8 cellular contexts compared by ENCODE assay signal in the genomic region with DNA sequence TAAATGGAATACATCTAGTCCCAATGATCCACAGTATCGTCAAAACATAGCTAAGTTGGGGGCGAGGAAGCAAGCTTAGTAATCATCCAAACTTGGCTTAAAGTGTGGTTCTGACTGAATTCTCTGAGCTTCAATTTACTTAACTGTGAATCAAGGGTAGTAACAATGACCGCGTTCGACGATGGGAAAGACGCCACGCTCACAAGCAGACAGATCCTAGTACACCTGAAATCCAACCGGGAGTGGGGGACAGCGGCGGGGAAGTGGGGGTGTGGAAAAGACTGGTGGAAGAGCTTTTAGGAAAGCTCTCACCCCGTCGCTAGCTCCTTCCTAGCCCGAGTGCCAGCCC. TPM values are rescaled to one million over a fixed set of nuclear protein-coding genes. Genes with fewer than 3 reads are reported as not detected.
A peak's percentile ranks its signal among the peaks of the same experiment; 100 is the strongest.
DNase-seq lines count a peak whose midpoint lies in the region; ATAC-seq and TF ChIP-seq lines count a peak whose summit lies in the region.

No MANE protein-coding gene starts in this region.

- no peak for ATAC-seq in GM19351 (IDR thresholded peaks at IDR 0.05; ENCODE audit: unreplicated experiment)
- no peak for ATAC-seq in HG02938 (IDR thresholded peaks at IDR 0.05; ENCODE audit: unreplicated experiment)

- H3K4ac ChIP-seq in H9 (ENCODE audit: low read depth, low read length): no peak overlapping the region

- peaks cover 10% of the 10 kb centered on the region for H3K79me1 ChIP-seq in H9 (ENCODE audit: insufficient read depth, low read depth, low read length, poor library complexity, severe bottlenecking)

- H3K27me3 Mint-ChIP-seq in CD8-positive, alpha-beta memory T cell: peaks cover 0 to 2% of the 10 kb centered on the region in 2 donors
- H3K27me3 Mint-ChIP-seq in H9 (ENCODE audit: low read depth) (peaks cover 24% of the 10 kb centered on the region), glutamatergic neuron (ENCODE audit: unreplicated experiment) (peaks cover 4% of the 10 kb centered on the region)

- H2AFZ ChIP-seq in H9 (ENCODE audit: low read length): no peak overlapping the region

- H3K23me2 ChIP-seq in H9 (ENCODE audit: insufficient read length, low read depth, low read length, poor library complexity, severe bottlenecking): no peaks in the 10 kb centered on the region

- peak overlapping the region; percentile 97 to 100 (median 99) for H3K4me3 Mint-ChIP-seq in CD8-positive, alpha-beta memory T cell
- H3K4me3 Mint-ChIP-seq in H9: peak overlapping the region; percentile 99 to 100
- peak overlapping the region; percentile 96 for H3K4me3 Mint-ChIP-seq in glutamatergic neuron (ENCODE audit: unreplicated experiment)

- no peak overlapping the region for H2BK120ac ChIP-seq in H9 (ENCODE audit: low read depth, low read length, poor library complexity, severe bottlenecking)

- peaks cover 0 to 20% (median 6%) of the 10 kb centered on the region in 3 donors for H3K36me3 Mint-ChIP-seq in CD8-positive, alpha-beta memory T cell
- H3K36me3 Mint-ChIP-seq in H9 (ENCODE audit: insufficient read depth in 1 of 3, low read depth in 3 of 3): peaks cover 0 to 10% (median 6%) of the 10 kb centered on the region in 3 experiments; a peak in 3 of 7 replicates
- no peaks in the 10 kb centered on the region for H3K36me3 Mint-ChIP-seq in glutamatergic neuron (ENCODE audit: unreplicated experiment)

- peaks cover 46% of the 10 kb centered on the region for H3K4me1 ChIP-seq in CD8-positive, alpha-beta memory T cell (ENCODE audit: insufficient read depth, low read length)
- H3K4me1 ChIP-seq in H9 (ENCODE audit: insufficient read depth, low read length): no peaks in the 10 kb centered on the region

- no peak overlapping the region for H3K23ac ChIP-seq in H9 (ENCODE audit: insufficient read length, low read depth, low read length)

- no peak for DNase-seq in CD8-positive, alpha-beta memory T cell
- DNase-seq in H9 (no peak), T-helper 9 cell (peak; percentile 1), glutamatergic neuron (peak; percentile 24), NCI-H510A (lab: John Stamatoyannopoulos, UW) (no peak)

- CTCF ChIA-PET in CD8-positive, alpha-beta memory T cell (lab: Charles Lee): interaction anchor here (1.2 kb wide), 1 partner anchor 1207 kb away, joined by 3 read pairs; no protein-coding TSS in a partner anchor

- peak overlapping the region; percentile 84 for H3K9ac ChIP-seq in H9 (ENCODE audit: extremely low read depth, insufficient read length, low read length)

- H2BK15ac ChIP-seq in H9 (ENCODE audit: low read depth, low read length): no peak overlapping the region

- no peak overlapping the region for H3T11ph ChIP-seq in H9 (ENCODE audit: low read length)

- H3K9me3 ChIP-seq in CD8-positive, alpha-beta memory T cell (ENCODE audit: low read length): no peaks in the 10 kb centered on the region
- H3K9me3 ChIP-seq in H9 (ENCODE audit: control insufficient read depth, low read depth, low read length): no peaks in the 10 kb centered on the region

- H4K91ac ChIP-seq in H9 (ENCODE audit: insufficient read length, low read depth, low read length): no peak overlapping the region

- no peak overlapping the region for H4K5ac ChIP-seq in H9 (ENCODE audit: insufficient read length, low read depth, low read length)

- no peak overlapping the region for H2BK20ac ChIP-seq in H9 (ENCODE audit: low read depth, low read length, poor library complexity, severe bottlenecking)

- H3K18ac ChIP-seq in H9 (ENCODE audit: insufficient read length, low read depth, low read length): peak overlapping the region; percentile 12

- H2BK12ac ChIP-seq in H9 (ENCODE audit: insufficient read length, low read depth, low read length): no peak overlapping the region

- WGBS in H9 (ENCODE audit: extremely low coverage, insufficient read length, low lambda C conversion rate): no CpG with 5 or more reads among the region's 14 CpGs

- no peaks in the 10 kb centered on the region for H3K9me3 Mint-ChIP-seq in CD8-positive, alpha-beta memory T cell
- H3K9me3 Mint-ChIP-seq in H9 (peaks cover 0 to 4% of the 10 kb centered on the region in 2 experiments; a peak in 1 of 5 replicates), glutamatergic neuron (ENCODE audit: unreplicated experiment) (peaks cover 7% of the 10 kb centered on the region)

- peaks cover 49 to 57% (median 54%) of the 10 kb centered on the region in 3 donors for H3K4me1 Mint-ChIP-seq in CD8-positive, alpha-beta memory T cell
- peaks cover 16 to 17% of the 10 kb centered on the region in 2 experiments for H3K4me1 Mint-ChIP-seq in H9
- peaks cover 16% of the 10 kb centered on the region for H3K4me1 Mint-ChIP-seq in glutamatergic neuron (ENCODE audit: low read depth, unreplicated experiment)

- TF ChIP-seq CTCF in H9 (conservative IDR thresholded peaks at IDR 0.05) (no peak), glutamatergic neuron (IDR thresholded peaks at IDR 0.05; ENCODE audit: partially characterized antibody, unreplicated experiment) (no peak)

- POLR2A ChIA-PET in CD8-positive, alpha-beta memory T cell (lab: Charles Lee): interaction anchor here (1.0 kb wide), 1 partner anchor 1208 kb away, joined by 3 read pairs; no protein-coding TSS in a partner anchor

- H2AK5ac ChIP-seq in H9 (ENCODE audit: insufficient read length, low read length): no peak overlapping the region

- H3K27ac ChIP-seq in CD8-positive, alpha-beta memory T cell (ENCODE audit: low read depth, low read length): peak overlapping the region; percentile 54
- peak overlapping the region; percentile 26 for H3K27ac ChIP-seq in H9 (ENCODE audit: insufficient read length, low read depth, low read length)
- peak overlapping the region in 20 of 21 experiments; percentile 61 to 92 (median 85) for H3K27ac ChIP-seq in skin epidermis

- no peak overlapping the region; the same call in 1 of the 2 replicates for H3K14ac ChIP-seq in H9 (ENCODE audit: insufficient read depth, low read length)

- peak overlapping the region; percentile 83 for H3K4me2 ChIP-seq in H9 (ENCODE audit: insufficient read depth, insufficient read length, low read length)

- no peaks in the 10 kb centered on the region for H3K36me3 ChIP-seq in CD8-positive, alpha-beta memory T cell (ENCODE audit: insufficient read depth, low read length)

- no peak overlapping the region for H2BK5ac ChIP-seq in H9 (ENCODE audit: insufficient read length, low read length)

- peak overlapping the region; percentile 6 for H4K8ac ChIP-seq in H9 (replicated peaks; ENCODE audit: insufficient read length, low read depth, low read length)

- peaks cover 27% of the 10 kb centered on the region; the same call in 1 of the 2 replicates for H3K79me2 ChIP-seq in H9 (ENCODE audit: insufficient read depth, low read length)

- no peaks in the 10 kb centered on the region for H4K20me1 ChIP-seq in H9 (ENCODE audit: control insufficient read depth, insufficient read depth, insufficient read length)

- no peaks in the 10 kb centered on the region for H3K27me3 ChIP-seq in CD8-positive, alpha-beta memory T cell (ENCODE audit: insufficient read depth, low read length, poor library complexity, severe bottlenecking)
- no peaks in the 10 kb centered on the region for H3K27me3 ChIP-seq in H9 (ENCODE audit: insufficient read depth, low read length)

- peak overlapping the region; percentile 98 for H3K4me3 ChIP-seq in CD8-positive, alpha-beta memory T cell (ENCODE audit: low read length)
- H3K4me3 ChIP-seq in skin epidermis: peak overlapping the region; percentile 52 to 95 (median 75)

- peak overlapping the region; percentile 74 to 99 (median 96) for H3K27ac Mint-ChIP-seq in CD8-positive, alpha-beta memory T cell
- H3K27ac Mint-ChIP-seq in H9: peak overlapping the region; percentile 93 to 100 (median 99)
- peak overlapping the region; percentile 92 for H3K27ac Mint-ChIP-seq in glutamatergic neuron (ENCODE audit: unreplicated experiment)

- no peak overlapping the region for H3K56ac ChIP-seq in H9 (ENCODE audit: insufficient read length, low read depth, low read length)

RNA-seq across cellular contexts. Expression of a gene that starts 0.4 kb away (rescaled TPM):
- total RNA-seq in CD8-positive, alpha-beta memory T cell: 10 to 100 TPM; 88.5 to 90.0 TPM
- polyA plus RNA-seq in CD8-positive, alpha-beta memory T cell: 60.0 TPM
- total RNA-seq in H9 (2021): 68.2 and 74.9 TPM in 2 replicates
- 44.0 TPM for total RNA-seq in glutamatergic neuron (ENCODE audit: unreplicated experiment)

RNA-seq across cellular contexts. Expression of a gene that starts 57.8 kb away (rescaled TPM):
- 1 to 10 TPM; 5.2 to 7.2 TPM for total RNA-seq in CD8-positive, alpha-beta memory T cell
- 13.9 TPM for polyA plus RNA-seq in CD8-positive, alpha-beta memory T cell
- 24.9 and 26.6 TPM in 2 replicates for total RNA-seq in H9 (2021)
- total RNA-seq in glutamatergic neuron (ENCODE audit: unreplicated experiment): 17.4 TPM

Comparison
In these comparisons a context has a peak if more than half of its experiments do, and no peak if none do; other contexts are left out.
1. DNase-seq: peak in T-helper 9 cell (single experiment) and glutamatergic neuron (single experiment); none in CD8-positive, alpha-beta memory T cell (0 of 5), H9 (single experiment) and NCI-H510A (single experiment).
2. H3K27ac ChIP-seq: peak in every context shown above with its lines; median percentile 85 in skin epidermis; 54 in CD8-positive, alpha-beta memory T cell; 26 in H9.
3. Peak in every context shown above with its lines, with median percentiles within 50 percentile points of each other: H3K27ac Mint-ChIP-seq and H3K4me3 Mint-ChIP-seq.